Comparison of ENCODE assay signal across 14 cellular contexts in genomic region chr3:144244662-144245061, GRCh38.
"Had no signal": no experiment of that assay in that cellular context is flagged by ENCODE, and none has a peak within 500 bp of the region (broad histone marks: within the 10 kb centered on the region; RNA-seq: fewer than 3 reads in every experiment).

No MANE protein-coding gene starts in this region.

- ATAC-seq: gastroesophageal sphincter had no signal

- DNase-seq: activated B cell treated with CpG ODN at 0.5 μM for 24 hours; activated CD4-positive, alpha-beta T cell treated with anti-CD3 and anti-CD28 coated beads, Interleukin-2, amount 50 U/mL, for 1 hour; activated naive CD4-positive, alpha-beta T cell treated with anti-CD3 and anti-CD28 coated beads, Interleukin-2, amount 10 ng/mL, durations not matched to agents 7 days and 5 days; activated T-cell treated with anti-CD3 and anti-CD28 coated beads for 4 hours; caudate nucleus; colonic mucosa; effector CD4-positive, alpha-beta T cell; kidney glomerular epithelial cell; retina; stimulated activated CD4-positive, alpha-beta T cell treated with anti-CD3 and anti-CD28 coated beads, Interleukin-15, amount 100 ng/mL, for 24 hours; stimulated activated CD4-positive, alpha-beta T cell treated with anti-CD3 and anti-CD28 coated beads, Interleukin-4, amount 100 ng/mL, for 4 hours; thyroid gland; uterus had no signal
